Comparison of ENCODE assay signal across 19 cellular contexts in genomic region chr6:96942676-96943075, GRCh38. TPM values are rescaled to one million over a fixed set of nuclear protein-coding genes. Genes with fewer than 3 reads are reported as not detected.
DNase-seq lines count a peak whose midpoint lies in the region; TF ChIP-seq lines count a peak whose summit lies in the region.
"Had no signal": no experiment of that assay in that cellular context is flagged by ENCODE, and none has a peak within 500 bp of the region (broad histone marks: within the 10 kb centered on the region; RNA-seq: fewer than 3 reads in every experiment).

No MANE protein-coding gene starts in this region.

- H3K4me1 ChIP-seq in colonic mucosa, result no peaks in the 10 kb centered on the region
- H3K4me1 ChIP-seq: BLaER1, Caco-2, HAP-1 had no signal

- H3K4me3 ChIP-seq in colonic mucosa, result no peak overlapping the region
- H3K4me3 ChIP-seq: BLaER1, GM12878, GM23338, HAP-1 had no signal

- H3K9ac ChIP-seq in colonic mucosa (ENCODE audit: low read depth in 2 of 2, low read length in 2 of 2), result no peak overlapping the region
- H3K9ac ChIP-seq: BLaER1 had no signal

- no peaks in the 10 kb centered on the region for H3K36me3 ChIP-seq in colonic mucosa
- H3K36me3 ChIP-seq: BLaER1, HAP-1 had no signal

- intact Hi-C loops in colonic mucosa (cut with DNase I), result no loop called here

- TF ChIP-seq CTCF in colonic mucosa (IDR thresholded peaks at IDR 0.05) (no peak), GM10266 (IDR thresholded peaks at IDR 0.05; ENCODE audit: control insufficient read depth, insufficient read depth, low read depth, missing control alignments) (no peak)

- H3K27ac ChIP-seq in temporal lobe (ENCODE audit: low read depth, low read length) (peak overlapping the region; percentile 2), colonic mucosa (no peak overlapping the region)
- H3K27ac ChIP-seq: 22Rv1, BLaER1, C4-2B had no signal

- DNase-seq in DMS 273 (lab: John Stamatoyannopoulos, UW; ENCODE audit: unreplicated experiment) (peak; percentile 39), DMS 273 treated with DMSO at 0.1 percent for 48 hours (lab: John Stamatoyannopoulos, UW) (no peak), NCI-H2171 (lab: John Stamatoyannopoulos, UW) (peak; percentile 14), cerebellar nuclear complex (lab: John Stamatoyannopoulos, UW) (peak; percentile 41 to 65), globus pallidus (ENCODE audit: low spot score) (no peak), colonic mucosa (no peak), GM10266 (ENCODE audit: extremely low spot score) (no peak)
- DNase-seq: Caco-2; CD4-positive, CD25-positive, alpha-beta regulatory T cell; CD8-positive, alpha-beta T cell; DMS53; DMS79 treated with DMSO at 0.1 percent for 48 hours had no signal

- no peaks in the 10 kb centered on the region for H3K9me3 ChIP-seq in colonic mucosa
- H3K9me3 ChIP-seq: BLaER1, Caco-2, HAP-1 had no signal

- no peaks in the 10 kb centered on the region for H3K27me3 ChIP-seq in colonic mucosa
- H3K27me3 ChIP-seq: BLaER1 had no signal

RNA-seq across cellular contexts. Expression of gene KLHL32, which starts 18.1 kb away (rescaled TPM):
- total RNA-seq in temporal lobe (11.3 TPM), colonic mucosa (1 to 10 TPM; 1.2 to 1.7 TPM)

RNA-seq across cellular contexts. Expression of gene NDUFAF4, which starts 45.0 kb away (rescaled TPM):
- 32.9 TPM for total RNA-seq in temporal lobe
- total RNA-seq in colonic mucosa, result 10 to 100 TPM; 35.3 to 48.2 TPM

Comparison
In these comparisons a context has a peak if more than half of its experiments do, and no peak if none do; other contexts are left out.
1. DNase-seq: peak in DMS 273 (single experiment), NCI-H2171 (single experiment) and cerebellar nuclear complex (2 of 2); none in DMS 273 treated with DMSO at 0.1 percent for 48 hours (single experiment), globus pallidus (single experiment), colonic mucosa (single experiment) and GM10266 (single experiment).